ENCODE assay signal across 1 cellular context in genomic region chr19:54148158-54148557, GRCh38.
TF ChIP-seq lines count a peak whose summit lies in the region.

No MANE protein-coding gene starts in this region.

TF ChIP-seq in endothelial cell of umbilical vein, 7 proteins besides CTCF, POLR2A, EP300 and RAD21:
- TF ChIP-seq MAX (IDR thresholded peaks at IDR 0.05; ENCODE audit: insufficient read depth, insufficient read length) (no peak), MYC (IDR thresholded peaks at IDR 0.05; ENCODE audit: low read depth, low read length) (no peak), FOS (IDR thresholded peaks at IDR 0.05; ENCODE audit: borderline replicate concordance, insufficient read depth, low read length) (no peak), GATA2 (IDR thresholded peaks at IDR 0.05; ENCODE audit: insufficient read depth, insufficient read length, low read depth, low read length) (no peak), EZH2 (IDR thresholded peaks at IDR 0.05; ENCODE audit: borderline replicate concordance, low read depth, low read length, severe bottlenecking) (no peak), JUN (IDR thresholded peaks at IDR 0.05; ENCODE audit: borderline replicate concordance, insufficient read depth, insufficient read length, low read depth) (no peak), POLR2AphosphoS5 (IDR thresholded peaks at IDR 0.05; ENCODE audit: insufficient read depth, low read depth, low read length) (no peak)
TF ChIP-seq in endothelial cell of umbilical vein: peak in this region for 0.
